ENCODE assay signal across 8 cellular contexts in genomic region chr19:57171551-57172081, GRCh38. TPM values are rescaled to one million over a fixed set of nuclear protein-coding genes. Genes with fewer than 3 reads are reported as not detected.
DNase-seq lines count a peak whose midpoint lies in the region; ATAC-seq, FAIRE-seq and TF ChIP-seq lines count a peak whose summit lies in the region.

No MANE protein-coding gene starts in this region.

- FAIRE-seq in bronchial epithelial cell (lab: Jason Lieb, UNC) = no peak

- ATAC-seq in HG03045 (IDR thresholded peaks at IDR 0.05; ENCODE audit: unreplicated experiment) (no peak), GM19351 (IDR thresholded peaks at IDR 0.05; ENCODE audit: unreplicated experiment) (no peak)

- peak overlapping the region in 1 of 2 experiments; percentile 50; a peak in 2 of 4 replicates for H3K27ac ChIP-seq in SK-N-SH (ENCODE audit: low read depth in 2 of 2, low read length in 1 of 2)

- TF ChIP-seq EP300 in SK-N-SH (IDR thresholded peaks at IDR 0.05; ENCODE audit: borderline replicate concordance in 1 of 2, low read depth in 1 of 2, low read length in 1 of 2) = no peak

- 14% methylated on average over 12 of the region's 42 CpGs for WGBS in SK-N-SH (ENCODE audit: low lambda C conversion rate)

- POLR2A ChIA-PET in SK-N-SH (lab: Yijun Ruan, JAX) = interaction anchor here (1.5 kb wide), 1 partner anchor 20 kb away, joined by 8 read pairs; the partner anchor contains the start of gene ZNF264

- H3K9ac ChIP-seq in SK-N-SH = no peak overlapping the region

- no peaks in the 10 kb centered on the region for H3K9me3 ChIP-seq in SK-N-SH

- no peak for TF ChIP-seq RAD21 in SK-N-SH (IDR thresholded peaks at IDR 0.05; ENCODE audit: low read length)

- H3K4me2 ChIP-seq in SK-N-SH = peak overlapping the region; percentile 51; the same call in 1 of the 2 replicates

- H3F3A ChIP-seq in SK-N-SH (replicated peaks; ENCODE audit: insufficient read depth) = peaks cover 22% of the 10 kb centered on the region

- H3K4me3 ChIP-seq in GM12864 (ENCODE audit: low read depth, low read length) = peak overlapping the region; percentile 12; the same call in 1 of the 2 replicates
- peak overlapping the region; percentile 48 to 55; a peak in 3 of 4 replicates for H3K4me3 ChIP-seq in SK-N-SH (ENCODE audit: low read depth in 2 of 2, low read length in 1 of 2)
- peak overlapping the region; percentile 26 for H3K4me3 ChIP-seq in bronchial epithelial cell (ENCODE audit: low read depth, low read length)

- peaks cover 0 to 2% of the 10 kb centered on the region in 2 experiments; a peak in 1 of 4 replicates for H3K4me1 ChIP-seq in SK-N-SH (ENCODE audit: control insufficient read depth in 1 of 2, insufficient read depth in 2 of 2, low read depth in 1 of 2, low read length in 1 of 2)

- CTCF ChIA-PET in SK-N-SH (lab: Yijun Ruan, JAX) = no interaction called here

- H3K9me2 ChIP-seq in SK-N-SH = no peaks in the 10 kb centered on the region

- H3K36me3 ChIP-seq in SK-N-SH (replicated peaks in 1 of 2; ENCODE audit: control insufficient read depth in 1 of 2, insufficient read depth in 2 of 2, low read length in 1 of 2) (no peaks in the 10 kb centered on the region), bronchial epithelial cell (ENCODE audit: control insufficient read depth, insufficient read depth, low read length) (no peaks in the 10 kb centered on the region)

- TF ChIP-seq CTCF in GM12864 (IDR thresholded peaks at IDR 0.05; ENCODE audit: low read depth, low read length, missing control alignments) (no peak), SK-N-SH (IDR thresholded peaks at IDR 0.05) (no peak), bronchial epithelial cell (IDR thresholded peaks at IDR 0.05; ENCODE audit: insufficient read depth, low read length, severe bottlenecking) (no peak)

- H3K27me3 ChIP-seq in SK-N-SH (ENCODE audit: insufficient read depth) = no peaks in the 10 kb centered on the region
- no peaks in the 10 kb centered on the region for H3K27me3 ChIP-seq in bronchial epithelial cell (ENCODE audit: control insufficient read depth, insufficient read depth, low read length)

- DNase-seq in GM12864 (ENCODE audit: low read depth) = no peak
- peak; percentile 95 for DNase-seq in SK-N-SH
- no peak for DNase-seq in bronchial epithelial cell (ENCODE audit: low read depth)
- DNase-seq in iris pigment epithelial cell (ENCODE audit: low read depth) = peak; percentile 43
- peak; percentile 40 for DNase-seq in stimulated activated CD4-positive, alpha-beta T cell treated with anti-CD3 and anti-CD28 coated beads, Interleukin-4, amount 100 ng/mL, for 1 hour
- DNase-seq in NOMO-1 treated with DMSO at 0.1 percent for 48 hours (lab: John Stamatoyannopoulos, UW; ENCODE audit: unreplicated experiment) = no peak

- no peaks in the 10 kb centered on the region for H3K79me2 ChIP-seq in SK-N-SH (ENCODE audit: insufficient read depth)

- no peaks in the 10 kb centered on the region for H4K20me1 ChIP-seq in SK-N-SH (ENCODE audit: insufficient read depth)

- peak overlapping the region; percentile 71; the same call in 1 of the 2 replicates for H2AFZ ChIP-seq in SK-N-SH (ENCODE audit: low read depth)

TF ChIP-seq in SK-N-SH, 30 proteins besides CTCF, POLR2A, EP300 and RAD21:
- no peak for TF ChIP-seq MXI1 (IDR thresholded peaks at IDR 0.05; ENCODE audit: low read depth, low read length)
- TF ChIP-seq NRF1 (IDR thresholded peaks at IDR 0.05; ENCODE audit: low read depth, low read length) = peak; percentile 36; the same call in 1 of the 2 replicates
TF ChIP-seq in SK-N-SH: peak in this region for 1.

RNA-seq across cellular contexts. Expression of gene DUXA, which starts 4.3 kb away (rescaled TPM):
- polyA plus RNA-seq in SK-N-SH (2012; rRNA removed) = not detected in 2 replicates
- not detected in 2 replicates for polyA plus RNA-seq in SK-N-SH (2012; cell fraction: cytosol; rRNA removed)
- polyA plus RNA-seq in SK-N-SH (2012; cell fraction: nucleus; rRNA removed) = not detected in 2 replicates
- not detected in 2 replicates for total RNA-seq in bronchial epithelial cell

RNA-seq across cellular contexts. Expression of gene ZNF264, which starts 19.7 kb away (rescaled TPM):
- 8.6 and 8.8 TPM in 2 replicates for polyA plus RNA-seq in SK-N-SH (2012; rRNA removed)
- 4.0 and 5.1 TPM in 2 replicates for polyA plus RNA-seq in SK-N-SH (2012; cell fraction: cytosol; rRNA removed)
- polyA plus RNA-seq in SK-N-SH (2012; cell fraction: nucleus; rRNA removed) = 14.4 and 37.4 TPM in 2 replicates
- total RNA-seq in bronchial epithelial cell = 43.1 and 46.1 TPM in 2 replicates

RNA-seq across cellular contexts. Expression of gene ZIM3, which starts 26.6 kb away (rescaled TPM):
- not detected in 2 replicates for polyA plus RNA-seq in SK-N-SH (2012; rRNA removed)
- not detected in 2 replicates for polyA plus RNA-seq in SK-N-SH (2012; cell fraction: cytosol; rRNA removed)
- polyA plus RNA-seq in SK-N-SH (2012; cell fraction: nucleus; rRNA removed) = not detected in 2 replicates
- not detected in 2 replicates for total RNA-seq in bronchial epithelial cell

RNA-seq across cellular contexts. Expression of gene USP29, which starts 51.8 kb away (rescaled TPM):
- not detected in 2 replicates for polyA plus RNA-seq in SK-N-SH (2012; rRNA removed)
- not detected in 2 replicates for polyA plus RNA-seq in SK-N-SH (2012; cell fraction: cytosol; rRNA removed)
- polyA plus RNA-seq in SK-N-SH (2012; cell fraction: nucleus; rRNA removed) = not detected in 2 replicates
- not detected in 2 replicates for total RNA-seq in bronchial epithelial cell

RNA-seq across cellular contexts. Expression of gene AURKC, which starts 59.2 kb away (rescaled TPM):
- 1.2 and 1.5 TPM in 2 replicates for polyA plus RNA-seq in SK-N-SH (2012; rRNA removed)
- 0.85 and 1.2 TPM in 2 replicates for polyA plus RNA-seq in SK-N-SH (2012; cell fraction: cytosol; rRNA removed)
- 1.8 and 3.2 TPM in 2 replicates for polyA plus RNA-seq in SK-N-SH (2012; cell fraction: nucleus; rRNA removed)
- total RNA-seq in bronchial epithelial cell = 1.3 and 1.6 TPM in 2 replicates

Comparison
In these comparisons a context has a peak if more than half of its experiments do, and no peak if none do; other contexts are left out.
1. DNase-seq: peak in SK-N-SH (single experiment), iris pigment epithelial cell (single experiment) and stimulated activated CD4-positive, alpha-beta T cell treated with anti-CD3 and anti-CD28 coated beads, Interleukin-4, amount 100 ng/mL, for 1 hour (single experiment); none in GM12864 (single experiment), bronchial epithelial cell (single experiment) and NOMO-1 treated with DMSO at 0.1 percent for 48 hours (single experiment).
2. Peak in every context shown above with its lines, with median percentiles within 50 percentile points of each other: H3K4me3 ChIP-seq.